In the genomic region with DNA sequence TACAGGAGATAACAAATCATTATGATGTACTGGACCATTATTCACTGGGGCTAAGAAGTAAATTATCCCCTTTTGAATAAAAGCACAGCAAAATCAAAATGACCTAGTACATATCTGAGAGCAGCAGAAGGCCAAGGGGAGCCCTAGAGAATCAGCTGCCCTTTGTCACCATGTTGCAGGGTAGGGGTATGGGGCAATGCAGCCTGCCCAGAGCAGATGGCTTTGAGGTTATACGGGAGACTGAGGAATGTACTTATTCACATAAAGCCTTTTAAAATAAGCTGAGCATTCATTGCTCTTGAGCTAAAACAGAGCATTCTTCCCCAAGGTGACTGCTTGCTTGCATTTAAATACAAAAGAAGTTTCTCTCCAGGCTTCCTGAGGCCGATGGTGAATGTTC, we compare ENCODE assay signal across 16 cellular contexts. TPM values are rescaled to one million over a fixed set of nuclear protein-coding genes. Genes with fewer than 3 reads are reported as not detected.
DNase-seq lines count a peak whose midpoint lies in the region; ATAC-seq and TF ChIP-seq lines count a peak whose summit lies in the region.
"Had no signal": no experiment of that assay in that cellular context is flagged by ENCODE, and none has a peak within 500 bp of the region (broad histone marks: within the 10 kb centered on the region; RNA-seq: fewer than 3 reads in every experiment).

No MANE protein-coding gene starts in this region.

- no CpG with 5 or more reads among the region's 2 CpGs for WGBS in mesendoderm (ENCODE audit: extremely low coverage, insufficient coverage, low lambda C conversion rate)
- 46 to 80% (median 68%) methylated on average over 2 of the region's 2 CpGs for WGBS in stomach, 5 donors

- no peak overlapping the region for H2AK5ac ChIP-seq in mesendoderm (ENCODE audit: low read length)

- H2BK5ac ChIP-seq in mesendoderm (ENCODE audit: low read length): no peak overlapping the region

- peaks cover 97% of the 10 kb centered on the region for H3K4me1 Mint-ChIP-seq in CD4-positive, alpha-beta T cell (ENCODE audit: low read depth)
- H3K4me1 Mint-ChIP-seq in activated B cell treated with CpG ODN at 0.5 μM for 24 hours: peaks cover 79% of the 10 kb centered on the region

- H3K4me3 Mint-ChIP-seq in CD4-positive, alpha-beta T cell: peak overlapping the region; percentile 68
- H3K4me3 Mint-ChIP-seq in activated B cell treated with CpG ODN at 0.5 μM for 24 hours: peak overlapping the region; percentile 100
- H3K4me3 Mint-ChIP-seq: dendritic cell treated with granulocyte-macrophage colony-stimulating factor and Interleukin-4, amounts not matched to agents 40 ng/mL and 50 ng/mL, for 4 days had no signal

- no peak overlapping the region for H4K8ac ChIP-seq in mesendoderm (ENCODE audit: low read depth, low read length)

- H3K36me3 ChIP-seq in mesendoderm (ENCODE audit: control insufficient read depth, insufficient read depth, low read length) (no peaks in the 10 kb centered on the region), stomach (no peaks in the 10 kb centered on the region)
- H3K36me3 ChIP-seq: esophagus muscularis mucosa, heart right ventricle, tibial nerve had no signal

- no peaks in the 10 kb centered on the region for H3K27me3 ChIP-seq in CD4-positive, alpha-beta T cell (ENCODE audit: control insufficient read depth, insufficient read depth, low read length)
- H3K27me3 ChIP-seq in mesendoderm (ENCODE audit: insufficient read depth, low read length, poor library complexity) (no peaks in the 10 kb centered on the region), stomach (no peaks in the 10 kb centered on the region)
- H3K27me3 ChIP-seq: esophagus muscularis mucosa, heart right ventricle, tibial nerve had no signal

- H3K36me3 Mint-ChIP-seq in CD4-positive, alpha-beta T cell (ENCODE audit: low read depth): peaks cover 55% of the 10 kb centered on the region
- H3K36me3 Mint-ChIP-seq in activated B cell treated with CpG ODN at 0.5 μM for 24 hours (ENCODE audit: low read depth): peaks cover 31% of the 10 kb centered on the region

- no peak overlapping the region for H3K4ac ChIP-seq in mesendoderm (ENCODE audit: low read depth, low read length)

- H2BK15ac ChIP-seq in mesendoderm (replicated peaks; ENCODE audit: low read depth): no peak overlapping the region

- H3K18ac ChIP-seq in mesendoderm (ENCODE audit: low read length): no peak overlapping the region

- CTCF ChIA-PET in CD4-positive, alpha-beta T cell (lab: Charles Lee): interaction anchor here (0.7 to 6.3 kb wide), 4 partner anchors 9 to 58 kb away, joined by 3 to 36 read pairs (median 6); no protein-coding TSS in a partner anchor
- CTCF ChIA-PET in activated B cell treated with CpG ODN at 0.5 μM for 24 hours (lab: Charles Lee): interaction anchor here (0.7 to 1.3 kb wide), 3 partner anchors 9 to 38 kb away, joined by 3 to 4 read pairs (median 3); no protein-coding TSS in a partner anchor

- no peak for TF ChIP-seq CTCF in CD4-positive, alpha-beta T cell (IDR thresholded peaks at IDR 0.05)
- TF ChIP-seq CTCF in GM12865 (IDR thresholded peaks at IDR 0.05; ENCODE audit: insufficient read depth, low read depth, low read length, missing control alignments): no peak
- TF ChIP-seq CTCF in activated B cell treated with CpG ODN at 0.5 μM for 24 hours (IDR thresholded peaks at IDR 0.05): no peak
- TF ChIP-seq CTCF in stomach (IDR thresholded peaks at IDR 0.05): no peak

- TF ChIP-seq POLR2A in stomach (IDR thresholded peaks at IDR 0.05): no peak

- no peak overlapping the region for H3K23ac ChIP-seq in mesendoderm (ENCODE audit: low read length)

- no peak overlapping the region for H4K5ac ChIP-seq in mesendoderm (ENCODE audit: low read length)

- H3K27ac Mint-ChIP-seq in CD4-positive, alpha-beta T cell: peak overlapping the region; percentile 86
- peak overlapping the region; percentile 98 for H3K27ac Mint-ChIP-seq in activated B cell treated with CpG ODN at 0.5 μM for 24 hours

- H3K56ac ChIP-seq in mesendoderm (ENCODE audit: low read length): no peak overlapping the region

- TF ChIP-seq EP300 in stomach (IDR thresholded peaks at IDR 0.05): no peak

- H3K4me1 ChIP-seq in mesendoderm (ENCODE audit: control insufficient read depth, low read depth, low read length) (peaks cover 11% of the 10 kb centered on the region), stomach (peaks cover 10 to 49% (median 38%) of the 10 kb centered on the region in 4 donors)
- H3K4me1 ChIP-seq: psoas muscle had no signal

- H3K4me3 ChIP-seq in GM12865 (ENCODE audit: low read depth, low read length): peak overlapping the region; percentile 36
- H3K4me3 ChIP-seq in mesendoderm (ENCODE audit: low read length): no peak overlapping the region
- H3K4me3 ChIP-seq in stomach: no peak overlapping the region
- H3K4me3 ChIP-seq: esophagus muscularis mucosa, psoas muscle, tibial nerve had no signal

- H3K27me3 Mint-ChIP-seq in CD4-positive, alpha-beta T cell: no peaks in the 10 kb centered on the region
- H3K27me3 Mint-ChIP-seq in activated B cell treated with CpG ODN at 0.5 μM for 24 hours: no peaks in the 10 kb centered on the region
- H3K27me3 Mint-ChIP-seq: dendritic cell treated with granulocyte-macrophage colony-stimulating factor and Interleukin-4, amounts not matched to agents 40 ng/mL and 50 ng/mL, for 4 days had no signal

- no peaks in the 10 kb centered on the region for H3K9me3 ChIP-seq in CD4-positive, alpha-beta T cell (ENCODE audit: control insufficient read depth, low read length)
- H3K9me3 ChIP-seq in stomach: no peaks in the 10 kb centered on the region
- H3K9me3 ChIP-seq: esophagus muscularis mucosa, heart right ventricle, psoas muscle, tibial nerve had no signal

- DNase-seq in CD4-positive, alpha-beta T cell: no peak
- DNase-seq in GM12865 (ENCODE audit: low read depth): no peak
- no peak for DNase-seq in activated B cell treated with CpG ODN at 0.5 μM for 24 hours
- DNase-seq in mesendoderm: peak; percentile 47
- DNase-seq in stomach: no peak
- no peak for DNase-seq in SHP77 (lab: John Stamatoyannopoulos, UW)
- no peak for DNase-seq in 8988T
- DNase-seq: activated CD8-positive, alpha-beta memory T cell treated with anti-CD3 and anti-CD28 coated beads, Interleukin-2, amount 50 U/mL, for 4 hours; DMS79 treated with DMSO at 0.1 percent for 48 hours; heart right ventricle; left cardiac atrium; psoas muscle had no signal

- H3K9ac ChIP-seq in mesendoderm (ENCODE audit: low read length): no peak overlapping the region

- H3K27ac ChIP-seq in CD4-positive, alpha-beta T cell (ENCODE audit: low read depth, low read length): peak overlapping the region; percentile 4
- H3K27ac ChIP-seq in mesendoderm (ENCODE audit: low read depth, low read length): no peak overlapping the region
- H3K27ac ChIP-seq in stomach: peak overlapping the region in 2 of 5 donors; percentile 40 to 81
- H3K27ac ChIP-seq: esophagus muscularis mucosa, psoas muscle, tibial nerve had no signal

- no peaks in the 10 kb centered on the region for H3K9me3 Mint-ChIP-seq in CD4-positive, alpha-beta T cell
- H3K9me3 Mint-ChIP-seq in activated B cell treated with CpG ODN at 0.5 μM for 24 hours: no peaks in the 10 kb centered on the region
- H3K9me3 Mint-ChIP-seq: dendritic cell treated with granulocyte-macrophage colony-stimulating factor and Interleukin-4, amounts not matched to agents 40 ng/mL and 50 ng/mL, for 4 days had no signal

- H3K4me2 ChIP-seq in mesendoderm (ENCODE audit: low read length): no peak overlapping the region

- no peak overlapping the region for H2BK120ac ChIP-seq in mesendoderm (ENCODE audit: low read depth, low read length)

- no peak for ATAC-seq in CD4-positive, alpha-beta T cell (ENCODE audit: poor library complexity)
- ATAC-seq in activated B cell treated with CpG ODN at 0.5 μM for 24 hours (ENCODE audit: low read depth): no peak
- ATAC-seq in GM18517 (IDR thresholded peaks at IDR 0.05; ENCODE audit: unreplicated experiment): no peak
- ATAC-seq: heart right ventricle, left cardiac atrium, psoas muscle had no signal

- H3K79me2 ChIP-seq in mesendoderm (ENCODE audit: control insufficient read depth, insufficient read depth, low read length): no peaks in the 10 kb centered on the region

- POLR2A ChIA-PET in CD4-positive, alpha-beta T cell (lab: Charles Lee): interaction anchor here (0.7 to 13.0 kb wide), 4 partner anchors 9 to 400 kb away, joined by 3 to 301 read pairs (median 8); no protein-coding TSS in a partner anchor
- POLR2A ChIA-PET in activated B cell treated with CpG ODN at 0.5 μM for 24 hours (lab: Charles Lee): interaction anchor here (0.5 to 14.1 kb wide), 7 partner anchors 12 to 78 kb away, joined by 3 to 388 read pairs (median 5); no protein-coding TSS in a partner anchor

- intact Hi-C loops in CD4-positive, alpha-beta T cell (cut with DNase I, micrococcal nuclease): no loop called here
- intact Hi-C loops in activated B cell treated with CpG ODN at 0.5 μM for 24 hours (cut with micrococcal nuclease): no loop called here
- intact Hi-C loops in stomach (cut with DNase I; ENCODE audit: low total_unique reads): no loop called here

- H3K79me1 ChIP-seq in mesendoderm (ENCODE audit: low read length): peaks cover 2% of the 10 kb centered on the region

RNA-seq across cellular contexts. Expression of a gene that starts 2.6 kb away (rescaled TPM):
- total RNA-seq in CD4-positive, alpha-beta T cell: 100 to 1,000 TPM; 106 to 114 TPM
- total RNA-seq in activated B cell treated with CpG ODN at 0.5 μM for 24 hours (135 and 149 TPM in 2 replicates), stomach (10 to 100 TPM in 3 of 5 donors, 1 to 10 TPM in 2; 1.2 to 37.1 (median 10.7) TPM)
- polyA plus RNA-seq in mesendoderm (2013, experiment 1 of 2): 11.8 TPM
- polyA plus RNA-seq in mesendoderm (2013, experiment 2 of 2): 11.9 TPM
- 10 to 100 TPM in 2 of 3 donors, 1 to 10 TPM in 1; 9.6 to 18.4 (median 14.9) TPM for polyA plus RNA-seq in stomach
